21 cellular contexts compared by ENCODE assay signal in genomic region chr19:13637664-13638063, GRCh38.
DNase-seq lines count a peak whose midpoint lies in the region.
"Had no signal": no experiment of that assay in that cellular context is flagged by ENCODE, and none has a peak within 500 bp of the region (broad histone marks: within the 10 kb centered on the region; RNA-seq: fewer than 3 reads in every experiment).

No MANE protein-coding gene starts in this region.

- CTCF ChIA-PET in activated naive CD4-positive, alpha-beta T cell treated with anti-CD3 and anti-CD28 coated beads, Interleukin-2, amount 10 ng/mL, durations not matched to agents 7 days and 5 days (lab: Charles Lee) = no interaction called here

- H3K79me2 ChIP-seq in GM23248 (ENCODE audit: insufficient read depth) = no peaks in the 10 kb centered on the region

- peaks cover 15% of the 10 kb centered on the region; the same call in 1 of the 2 replicates for H3F3A ChIP-seq in GM23248 (ENCODE audit: insufficient read depth)

- H3K9me2 ChIP-seq in GM23248 (ENCODE audit: insufficient read depth) = no peaks in the 10 kb centered on the region

- 6 to 8% methylated on average over 6 of the region's 6 CpGs for WGBS in GM23248 (ENCODE audit: low coverage in 1 of 2, low lambda C conversion rate in 2 of 2, missing lambda C conversion rate in 2 of 2), 2 experiments

- H3K4me1 Mint-ChIP-seq in activated naive CD4-positive, alpha-beta T cell treated with anti-CD3 and anti-CD28 coated beads, Interleukin-2, amount 10 ng/mL, durations not matched to agents 7 days and 5 days = no peaks in the 10 kb centered on the region
- H3K4me1 Mint-ChIP-seq: activated CD4-positive, alpha-beta memory T cell treated with anti-CD3 and anti-CD28 coated beads, Interleukin-2, amount 10 ng/mL, durations not matched to agents 7 days and 5 days; natural killer cell had no signal

- H4K20me1 ChIP-seq in GM23248 (ENCODE audit: insufficient read depth) = no peaks in the 10 kb centered on the region

- H3K9me3 Mint-ChIP-seq in activated naive CD4-positive, alpha-beta T cell treated with anti-CD3 and anti-CD28 coated beads, Interleukin-2, amount 10 ng/mL, durations not matched to agents 7 days and 5 days = no peaks in the 10 kb centered on the region
- H3K9me3 Mint-ChIP-seq: activated CD4-positive, alpha-beta memory T cell treated with anti-CD3 and anti-CD28 coated beads, Interleukin-2, amount 10 ng/mL, durations not matched to agents 7 days and 5 days; natural killer cell had no signal

- DNase-seq in activated CD4-positive, alpha-beta T cell treated with anti-CD3 and anti-CD28 coated beads for 48 hours = peak; percentile 24
- no peak for DNase-seq in activated CD4-positive, alpha-beta T cell treated with anti-CD3 and anti-CD28 coated beads, Interleukin-2, amount 50 U/mL, for 48 hours
- DNase-seq in GM23248 = peak; percentile 76
- peak; percentile 44 to 49 for DNase-seq in SJSA1 (ENCODE audit: low read depth in 1 of 2, low spot score in 2 of 2)
- DNase-seq in kidney tubule cell (ENCODE audit: low spot score) = peak; percentile 78
- no peak for DNase-seq in activated naive CD4-positive, alpha-beta T cell treated with anti-CD3 and anti-CD28 coated beads, Interleukin-2, amount 10 ng/mL, durations not matched to agents 7 days and 5 days
- DNase-seq in NCI-H69 (lab: John Stamatoyannopoulos, UW) = no peak
- no peak for DNase-seq in H4 (ENCODE audit: low spot score)
- DNase-seq: activated CD4-positive, alpha-beta memory T cell treated with anti-CD3 and anti-CD28 coated beads, Interleukin-2, amount 10 ng/mL, durations not matched to agents 7 days and 5 days; activated T-cell treated with anti-CD3 and anti-CD28 coated beads, Interleukin-2, amount 50 U/mL, for 72 hours; CD4-positive, CD25-positive, alpha-beta regulatory T cell; cortex of kidney; DMS79 treated with DMSO at 0.1 percent for 48 hours; hypothalamus; mesendoderm; natural killer cell; NCI-H2029; Right ventricle myocardium superior; stimulated activated CD4-positive, alpha-beta T cell treated with anti-CD3 and anti-CD28 coated beads, Interleukin-2, amount 100 ng/mL, for 48 hours; T-cell had no signal

- no peaks in the 10 kb centered on the region for H3K27me3 ChIP-seq in GM23248 (replicated peaks; ENCODE audit: insufficient read depth)
- H3K27me3 ChIP-seq in SJSA1 (replicated peaks) = no peaks in the 10 kb centered on the region

- in situ Hi-C loops in GM23248 (cut with MboI) = no loop called here

- no peak overlapping the region for H3K9ac ChIP-seq in GM23248

- no peaks in the 10 kb centered on the region for H3K36me3 Mint-ChIP-seq in activated naive CD4-positive, alpha-beta T cell treated with anti-CD3 and anti-CD28 coated beads, Interleukin-2, amount 10 ng/mL, durations not matched to agents 7 days and 5 days
- H3K36me3 Mint-ChIP-seq: CD4-positive, CD25-positive, alpha-beta regulatory T cell; natural killer cell; T-cell had no signal

- no peak overlapping the region for H2AFZ ChIP-seq in GM23248

- H3K9me3 ChIP-seq in GM23248 (ENCODE audit: low read depth) = no peaks in the 10 kb centered on the region
- H3K9me3 ChIP-seq in SJSA1 (replicated peaks) = 0 out of 2 replicates have a peak, but pooled peaks cover 3% of the 10 kb centered on the region

- no peak overlapping the region for H3K27ac Mint-ChIP-seq in activated naive CD4-positive, alpha-beta T cell treated with anti-CD3 and anti-CD28 coated beads, Interleukin-2, amount 10 ng/mL, durations not matched to agents 7 days and 5 days
- H3K27ac Mint-ChIP-seq: activated CD4-positive, alpha-beta memory T cell treated with anti-CD3 and anti-CD28 coated beads, Interleukin-2, amount 10 ng/mL, durations not matched to agents 7 days and 5 days; activated T-cell treated with anti-CD3 and anti-CD28 coated beads, Interleukin-2, amount 50 U/mL, for 72 hours; CD4-positive, CD25-positive, alpha-beta regulatory T cell; natural killer cell; T-cell had no signal

- H3K4me3 ChIP-seq in GM23248 = no peak overlapping the region
- H3K4me3 ChIP-seq in SJSA1 = no peak overlapping the region
- H3K4me3 ChIP-seq: K562 had no signal

- H3K27ac ChIP-seq in GM23248 (peak overlapping the region; percentile 44; the same call in 1 of the 2 replicates), SJSA1 (no peak overlapping the region)

- H3K4me1 ChIP-seq in GM23248 (ENCODE audit: insufficient read depth) (0 out of 2 replicates have a peak, but pooled peaks cover 9% of the 10 kb centered on the region), SJSA1 (replicated peaks) (peaks cover 13% of the 10 kb centered on the region)

- no peak overlapping the region for H3K4me2 ChIP-seq in GM23248 (ENCODE audit: unreplicated experiment)

- no peaks in the 10 kb centered on the region for H3K36me3 ChIP-seq in GM23248 (ENCODE audit: low read depth)
- H3K36me3 ChIP-seq in SJSA1 = no peaks in the 10 kb centered on the region

- H3K4me3 Mint-ChIP-seq in activated naive CD4-positive, alpha-beta T cell treated with anti-CD3 and anti-CD28 coated beads, Interleukin-2, amount 10 ng/mL, durations not matched to agents 7 days and 5 days = no peak overlapping the region
- H3K4me3 Mint-ChIP-seq: activated CD4-positive, alpha-beta memory T cell treated with anti-CD3 and anti-CD28 coated beads, Interleukin-2, amount 10 ng/mL, durations not matched to agents 7 days and 5 days; activated T-cell treated with anti-CD3 and anti-CD28 coated beads, Interleukin-2, amount 50 U/mL, for 72 hours; CD4-positive, CD25-positive, alpha-beta regulatory T cell; natural killer cell; T-cell had no signal

- H3K27me3 Mint-ChIP-seq in activated naive CD4-positive, alpha-beta T cell treated with anti-CD3 and anti-CD28 coated beads, Interleukin-2, amount 10 ng/mL, durations not matched to agents 7 days and 5 days = peaks cover 9% of the 10 kb centered on the region

Comparison
In these comparisons a context has a peak if more than half of its experiments do, and no peak if none do; other contexts are left out.
1. DNase-seq: peak in activated CD4-positive, alpha-beta T cell treated with anti-CD3 and anti-CD28 coated beads for 48 hours (single experiment), GM23248 (single experiment), SJSA1 (2 of 2) and kidney tubule cell (single experiment); none in activated CD4-positive, alpha-beta T cell treated with anti-CD3 and anti-CD28 coated beads, Interleukin-2, amount 50 U/mL, for 48 hours (0 of 2), activated naive CD4-positive, alpha-beta T cell treated with anti-CD3 and anti-CD28 coated beads, Interleukin-2, amount 10 ng/mL, durations not matched to agents 7 days and 5 days (single experiment), NCI-H69 (single experiment) and H4 (single experiment).